15 cellular contexts compared by ENCODE assay signal in the genomic region with DNA sequence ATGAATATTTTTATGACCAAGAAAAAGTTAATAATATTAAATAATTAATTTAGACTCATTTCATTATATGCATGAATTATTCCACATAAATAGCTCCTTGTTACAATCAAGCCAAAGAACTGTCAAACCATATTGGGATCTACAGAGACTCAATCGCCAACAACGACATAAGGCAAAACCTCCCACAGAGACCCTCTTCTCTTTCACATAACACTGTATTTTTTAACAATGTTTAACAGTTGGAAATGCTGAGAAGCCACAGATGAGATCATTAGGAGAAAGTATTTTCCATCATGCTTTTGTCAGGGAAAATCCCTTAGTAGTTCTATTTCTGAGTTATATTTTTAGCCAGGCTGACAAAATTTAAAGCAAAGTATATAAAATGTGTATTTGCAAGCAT.
DNase-seq lines count a peak whose midpoint lies in the region; ATAC-seq, FAIRE-seq and TF ChIP-seq lines count a peak whose summit lies in the region.
"Had no signal": no experiment of that assay in that cellular context is flagged by ENCODE, and none has a peak within 500 bp of the region (broad histone marks: within the 10 kb centered on the region; RNA-seq: fewer than 3 reads in every experiment).

No MANE protein-coding gene starts in this region.

- H3K4me3 ChIP-seq in astrocyte (ENCODE audit: insufficient read depth, low read depth, low read length), result no peak overlapping the region
- H3K4me3 ChIP-seq in upper lobe of left lung, result no peak overlapping the region

- no peak for TF ChIP-seq CTCF in astrocyte (IDR thresholded peaks at IDR 0.05; ENCODE audit: insufficient read depth, low read depth, low read length)
- no peak for TF ChIP-seq CTCF in GM13977 (IDR thresholded peaks at IDR 0.05; ENCODE audit: extremely low read depth, insufficient read depth, missing control alignments)
- no peak for TF ChIP-seq CTCF in upper lobe of left lung (IDR thresholded peaks at IDR 0.05)

- H3K27ac Mint-ChIP-seq in astrocyte (ENCODE audit: unreplicated experiment), result no peak overlapping the region
- H3K27ac Mint-ChIP-seq: CD8-positive, alpha-beta memory T cell had no signal

- in situ Hi-C loops in GM13977 (cut with MboI; ENCODE audit: low pct_unique_long_range_greater_than_20kb, low sequenced_read_pairs, unreplicated experiment), result no loop called here

- TF ChIP-seq POLR2A in upper lobe of left lung (IDR thresholded peaks at IDR 0.05), result no peak

- DNase-seq in DMS 273 (lab: John Stamatoyannopoulos, UW; ENCODE audit: unreplicated experiment) (peak; percentile 9), DMS 273 treated with DMSO at 0.1 percent for 48 hours (lab: John Stamatoyannopoulos, UW) (no peak), astrocyte (ENCODE audit: low read depth) (peak; percentile 16), cerebellum (ENCODE audit: low spot score) (peak; percentile 43), GM13977 (ENCODE audit: low spot score) (no peak), left lobe of liver (ENCODE audit: low spot score) (no peak), upper lobe of left lung (no peak)
- DNase-seq: CD8-positive, alpha-beta memory T cell; DMS79; GOT3; H9 had no signal

- no peak overlapping the region for H3K9ac ChIP-seq in astrocyte (ENCODE audit: low read length)

- no peaks in the 10 kb centered on the region for H3K36me3 Mint-ChIP-seq in astrocyte (ENCODE audit: low read depth, unreplicated experiment)
- H3K36me3 Mint-ChIP-seq: CD8-positive, alpha-beta memory T cell had no signal

- H3K27ac ChIP-seq in astrocyte (ENCODE audit: low read depth, low read length), result no peak overlapping the region
- H3K27ac ChIP-seq in upper lobe of left lung, result no peak overlapping the region
- H3K27ac ChIP-seq: 22Rv1 had no signal

- H3K4me1 ChIP-seq in astrocyte (ENCODE audit: insufficient read depth, low read length) (no peaks in the 10 kb centered on the region), upper lobe of left lung (no peaks in the 10 kb centered on the region)

- no peak for FAIRE-seq in astrocyte (lab: Jason Lieb, UNC)
- FAIRE-seq: G401.6, GM12891, GM19239 had no signal

- no peaks in the 10 kb centered on the region for H3K27me3 Mint-ChIP-seq in astrocyte (ENCODE audit: low read depth, unreplicated experiment)
- H3K27me3 Mint-ChIP-seq: CD8-positive, alpha-beta memory T cell had no signal

- no peak overlapping the region for H3K4me2 ChIP-seq in astrocyte (ENCODE audit: low read length)

- H3K36me3 ChIP-seq in astrocyte (ENCODE audit: insufficient read depth, low read length) (no peaks in the 10 kb centered on the region), upper lobe of left lung (no peaks in the 10 kb centered on the region)

- 72 to 73% methylated on average over 2 of the region's 2 CpGs for WGBS in upper lobe of left lung, 2 donors

- TF ChIP-seq EP300 in upper lobe of left lung (IDR thresholded peaks at IDR 0.05), result no peak

- H3K9me3 ChIP-seq in astrocyte (ENCODE audit: insufficient read depth, low read depth, low read length) (no peaks in the 10 kb centered on the region), upper lobe of left lung (no peaks in the 10 kb centered on the region)

- H3K4me1 Mint-ChIP-seq in astrocyte (ENCODE audit: low read depth, unreplicated experiment), result peaks cover 21% of the 10 kb centered on the region
- H3K4me1 Mint-ChIP-seq: CD8-positive, alpha-beta memory T cell had no signal

- no peaks in the 10 kb centered on the region for H4K20me1 ChIP-seq in astrocyte (ENCODE audit: insufficient read depth, low read length)

- ATAC-seq in left lobe of liver (no peak), upper lobe of left lung (ENCODE audit: low FRiP score in 2 of 2) (no peak)

- no peaks in the 10 kb centered on the region for H3K9me3 Mint-ChIP-seq in astrocyte (ENCODE audit: unreplicated experiment)
- H3K9me3 Mint-ChIP-seq: H9 had no signal

- H3K4me3 Mint-ChIP-seq in astrocyte (ENCODE audit: unreplicated experiment), result no peak overlapping the region
- H3K4me3 Mint-ChIP-seq: CD8-positive, alpha-beta memory T cell; H9 had no signal

- H3K27me3 ChIP-seq in astrocyte (ENCODE audit: insufficient read depth, low read length), result no peaks in the 10 kb centered on the region
- H3K27me3 ChIP-seq in upper lobe of left lung, result no peaks in the 10 kb centered on the region

- no peaks in the 10 kb centered on the region for H3K79me2 ChIP-seq in astrocyte (ENCODE audit: insufficient read depth, low read length)

- H2AFZ ChIP-seq in astrocyte (ENCODE audit: low read depth, low read length), result no peak overlapping the region

Comparison
In these comparisons a context has a peak if more than half of its experiments do, and no peak if none do; other contexts are left out.
1. DNase-seq: peak in DMS 273 (single experiment), astrocyte (single experiment) and cerebellum (single experiment); none in DMS 273 treated with DMSO at 0.1 percent for 48 hours (single experiment), GM13977 (single experiment), left lobe of liver (single experiment) and upper lobe of left lung (0 of 2).